Comparison of ENCODE assay signal across 1 cellular context in genomic region chr5:143245929-143246561, GRCh38.
A peak's percentile ranks its signal among the peaks of the same experiment; 100 is the strongest.
TF ChIP-seq lines count a peak whose summit lies in the region.

No MANE protein-coding gene starts in this region.

TF ChIP-seq in K562, 482 proteins besides CTCF, POLR2A, EP300 and RAD21 (continued from another document):
- TF ChIP-seq MNT (conservative IDR thresholded peaks at IDR 0.05) = peak in 1 of 2 experiments; percentile 49; a peak in 1 of 4 replicates
- no peak for TF ChIP-seq ELF1 (tag; IDR thresholded peaks at IDR 0.05)
- TF ChIP-seq NCOR1 (IDR thresholded peaks at IDR 0.05) = peak; percentile 75
- TF ChIP-seq NEUROD1 (IDR thresholded peaks at IDR 0.05; ENCODE audit: borderline replicate concordance, low read depth, low read length, partially characterized antibody) = peak; percentile 65
- TF ChIP-seq TRIM24 (IDR thresholded peaks at IDR 0.05) = peak; percentile 90 to 91
- TF ChIP-seq NCOA4 (IDR thresholded peaks at IDR 0.05; ENCODE audit: partially characterized antibody) = no peak
- TF ChIP-seq KDM4B (IDR thresholded peaks at IDR 0.05; ENCODE audit: borderline replicate concordance in 2 of 2, low read depth in 1 of 2) = no peak
- TF ChIP-seq CAMTA2 (CRISPR knock-in tag; conservative IDR thresholded peaks at IDR 0.05) = no peak
- TF ChIP-seq ZNF511 (CRISPR knock-in tag; IDR thresholded peaks at IDR 0.05) = no peak
- peak; percentile 55 for TF ChIP-seq CXXC5 (CRISPR knock-in tag; IDR thresholded peaks at IDR 0.05)
- TF ChIP-seq DMBX1 (CRISPR knock-in tag; IDR thresholded peaks at IDR 0.05; ENCODE audit: borderline replicate concordance) = peak; percentile 86
- no peak; the same call in none of the 2 replicates for TF ChIP-seq ATF7 (IDR thresholded peaks at IDR 0.05)
- no peak for TF ChIP-seq ATF1 (CRISPR knock-in tag; IDR thresholded peaks at IDR 0.05)
- TF ChIP-seq ATF1 (tag; IDR thresholded peaks at IDR 0.05) = peak; percentile 34; the same call in 1 of the 2 replicates
- no peak for TF ChIP-seq THAP12 (CRISPR knock-in tag; IDR thresholded peaks at IDR 0.05)
- peak; percentile 60; the same call in 1 of the 2 replicates for TF ChIP-seq ZBTB7A (IDR thresholded peaks at IDR 0.05; ENCODE audit: borderline replicate concordance, control insufficient read depth, low read depth, low read length)
- no peak for TF ChIP-seq MEF2A (IDR thresholded peaks at IDR 0.05; ENCODE audit: control insufficient read depth, low read depth, low read length)
- peak; percentile 100 for TF ChIP-seq FOSL1 (tag; conservative IDR thresholded peaks at IDR 0.05)
- peak; percentile 26 for TF ChIP-seq TAF9B (IDR thresholded peaks at IDR 0.05; ENCODE audit: partially characterized antibody)
- TF ChIP-seq TBL1XR1 (IDR thresholded peaks at IDR 0.05; ENCODE audit: low read length in 2 of 2) = 0 out of 4 replicates have a peak, but pooled peaks of 1 of the 2 experiments have one; percentile 41
- peak in 1 of 3 experiments; percentile 71; a peak in 2 of 6 replicates for TF ChIP-seq ZBTB11 (CRISPR knock-in tag; IDR thresholded peaks at IDR 0.05)
- TF ChIP-seq ZNF609 (CRISPR knock-in tag; IDR thresholded peaks at IDR 0.05; ENCODE audit: borderline replicate concordance) = no peak
- peak; percentile 60; the same call in 1 of the 2 replicates for TF ChIP-seq ZNF766 (CRISPR knock-in tag; conservative IDR thresholded peaks at IDR 0.05)
- peak; percentile 65 for TF ChIP-seq SMAD4 (CRISPR knock-in tag; conservative IDR thresholded peaks at IDR 0.05)
- TF ChIP-seq MITF (IDR thresholded peaks at IDR 0.05) = peak; percentile 31; the same call in 1 of the 2 replicates
- TF ChIP-seq ZNF644 (tag; IDR thresholded peaks at IDR 0.05; ENCODE audit: low read depth) = peak; percentile 48
- TF ChIP-seq TEAD4 (IDR thresholded peaks at IDR 0.05; ENCODE audit: low read length) = peak; percentile 92
- no peak for TF ChIP-seq TEAD4 (CRISPR knock-in tag; IDR thresholded peaks at IDR 0.05; ENCODE audit: borderline replicate concordance)
- no peak for TF ChIP-seq ZNF830 (CRISPR knock-in tag; IDR thresholded peaks at IDR 0.05)
- TF ChIP-seq MTA3 (IDR thresholded peaks at IDR 0.05; ENCODE audit: borderline replicate concordance) = peak; percentile 43; the same call in 1 of the 2 replicates
- peak; percentile 52; the same call in 1 of the 2 replicates for TF ChIP-seq EP400 (IDR thresholded peaks at IDR 0.05)
- peak; percentile 35; the same call in 1 of the 2 replicates for TF ChIP-seq ARID3A (IDR thresholded peaks at IDR 0.05; ENCODE audit: borderline replicate concordance, low read depth, low read length)
- TF ChIP-seq HDAC1 (IDR thresholded peaks at IDR 0.05) = no peak; a peak in 1 of 4 replicates
- TF ChIP-seq MYC (IDR thresholded peaks at IDR 0.05; ENCODE audit: low read depth, low read length) = peak; percentile 43; the same call in 1 of the 2 replicates
- no peak for TF ChIP-seq MYC (CRISPR knock-in tag; IDR thresholded peaks at IDR 0.05; ENCODE audit: borderline replicate concordance, low read depth)
- peak; percentile 69; the same call in 1 of the 2 replicates for TF ChIP-seq HDAC2 (IDR thresholded peaks at IDR 0.05)
- TF ChIP-seq DACH1 (IDR thresholded peaks at IDR 0.05; ENCODE audit: partially characterized antibody) = peak; percentile 88
- peak; percentile 89 for TF ChIP-seq CTBP1 (IDR thresholded peaks at IDR 0.05; ENCODE audit: borderline replicate concordance)
- TF ChIP-seq ZNF134 (CRISPR knock-in tag; conservative IDR thresholded peaks at IDR 0.05) = no peak
- TF ChIP-seq CBFA2T2 (conservative IDR thresholded peaks at IDR 0.05) = peak; percentile 92
- no peak for TF ChIP-seq STAG1 (CRISPR knock-in tag; IDR thresholded peaks at IDR 0.05; ENCODE audit: borderline replicate concordance)
- TF ChIP-seq SOX6 (IDR thresholded peaks at IDR 0.05) = peak; percentile 32; the same call in 1 of the 2 replicates
- TF ChIP-seq NFXL1 (CRISPR knock-in tag; IDR thresholded peaks at IDR 0.05) = no peak
- TF ChIP-seq ZNF639 (CRISPR knock-in tag; conservative IDR thresholded peaks at IDR 0.05 in 1 of 2, IDR thresholded peaks at IDR 0.05 in 1 of 2) = peak in 1 of 2 experiments; percentile 65; a peak in 1 of 4 replicates
- TF ChIP-seq ARNT (IDR thresholded peaks at IDR 0.05) = peak; percentile 18 to 26; a peak in 2 of 4 replicates
- TF ChIP-seq RBBP5 (IDR thresholded peaks at IDR 0.05; ENCODE audit: borderline replicate concordance, insufficient read depth, low read length, poor library complexity, severe bottlenecking) = peak; percentile 31
- TF ChIP-seq CGGBP1 (CRISPR knock-in tag; IDR thresholded peaks at IDR 0.05) = no peak
- peak; percentile 68 for TF ChIP-seq MAX (CRISPR knock-in tag; IDR thresholded peaks at IDR 0.05)
